14 cellular contexts compared by ENCODE assay signal in genomic region chr20:41334452-41335421, GRCh38. TPM values are rescaled to one million over a fixed set of nuclear protein-coding genes. Genes with fewer than 3 reads are reported as not detected.
DNase-seq lines count a peak whose midpoint lies in the region; ATAC-seq and TF ChIP-seq lines count a peak whose summit lies in the region.
"Had no signal": no experiment of that assay in that cellular context is flagged by ENCODE, and none has a peak within 500 bp of the region (broad histone marks: within the 10 kb centered on the region; RNA-seq: fewer than 3 reads in every experiment).

No MANE protein-coding gene starts in this region.

- H3K4me1 ChIP-seq in IMR-90 (ENCODE audit: control insufficient read depth, insufficient read depth, low read length) (peaks cover 26% of the 10 kb centered on the region), esophagus squamous epithelium (peaks cover 0 to 33% (median 15%) of the 10 kb centered on the region in 3 donors), right lobe of liver (peaks cover 0 to 3% (median 1%) of the 10 kb centered on the region in 4 donors), stomach (peaks cover 3 to 25% (median 18%) of the 10 kb centered on the region in 4 donors)

- 0 out of 2 replicates have a peak overlapping the region, but pooled peaks have one; percentile 6 for H3K56ac ChIP-seq in IMR-90 (ENCODE audit: extremely low read depth, insufficient read depth, low read length)

- peak overlapping the region; percentile 88 for H3K18ac ChIP-seq in IMR-90 (ENCODE audit: low read depth, low read length)

- intact Hi-C loops in IMR-90 (cut with micrococcal nuclease) (no loop called here), esophagus squamous epithelium (cut with DNase I) (loop anchor here (10.0 kb wide), 1 partner anchor 200 kb away; the partner anchor contains the start of gene PLCG1), right lobe of liver (cut with DNase I) (loop anchor here (5.0 kb wide), 1 partner anchor 162 kb away; no protein-coding TSS in a partner anchor), stomach (cut with DNase I; ENCODE audit: low total_unique reads) (no loop called here)

- H2AK9ac ChIP-seq in IMR-90 (replicated peaks; ENCODE audit: low read depth, low read length, poor library complexity), result peak overlapping the region; percentile 93

- peak overlapping the region; percentile 59 for H2BK120ac ChIP-seq in IMR-90 (ENCODE audit: low read depth, low read length)

- H3K27ac ChIP-seq in IMR-90 (ENCODE audit: insufficient read depth, low read length), result peak overlapping the region; percentile 81
- H3K27ac ChIP-seq in esophagus squamous epithelium, result peak overlapping the region; percentile 53 to 80 (median 72)
- peak overlapping the region in 2 of 3 donors; percentile 29 to 72 for H3K27ac ChIP-seq in right lobe of liver
- peak overlapping the region; percentile 64 to 84 (median 71) for H3K27ac ChIP-seq in stomach
- H3K27ac ChIP-seq: C4-2B had no signal

- H4K91ac ChIP-seq in IMR-90 (ENCODE audit: insufficient read depth, low read depth, low read length), result peak overlapping the region; percentile 80

- H2AK5ac ChIP-seq in IMR-90 (ENCODE audit: low read depth, low read length), result peak overlapping the region; percentile 95

- H4K5ac ChIP-seq in IMR-90 (ENCODE audit: low read depth, low read length), result peak overlapping the region; percentile 92

- WGBS in IMR-90 (ENCODE audit: extremely low coverage in 2 of 2, insufficient read length in 1 of 2), 2 experiments, result 41% methylated on average over 6 of the region's 15 CpGs; no CpG with 5 or more reads in 1 of the 2 experiments
- WGBS in esophagus squamous epithelium, 2 donors, result 76 to 83% methylated on average over 9 to 10 of the region's 15 CpGs
- WGBS in right lobe of liver (ENCODE audit: insufficient coverage, low coverage, low lambda C conversion rate, missing lambda C conversion rate), result 73% methylated on average over 6 of the region's 15 CpGs
- WGBS in stomach, 5 donors, result 73 to 86% (median 79%) methylated on average over 15 of the region's 15 CpGs

- H4K20me1 ChIP-seq in IMR-90 (ENCODE audit: insufficient read depth, low read length), result no peaks in the 10 kb centered on the region

- no peak for TF ChIP-seq RAD21 in IMR-90 (IDR thresholded peaks at IDR 0.05; ENCODE audit: low read length)

- in situ Hi-C loops in IMR-90 (cut with MboI; ENCODE audit: low sequenced_read_pairs), result loop anchor here (5.0 kb wide), 1 partner anchor 102 kb away; no protein-coding TSS in a partner anchor

- TF ChIP-seq CTCF in IMR-90 (conservative IDR thresholded peaks at IDR 0.05; ENCODE audit: low read depth, low read length) (no peak), esophagus squamous epithelium (IDR thresholded peaks at IDR 0.05) (no peak), right lobe of liver (IDR thresholded peaks at IDR 0.05) (no peak), stomach (IDR thresholded peaks at IDR 0.05) (no peak)

- peak overlapping the region; percentile 92 for H2AFZ ChIP-seq in IMR-90 (replicated peaks; ENCODE audit: low read length, poor library complexity)

- TF ChIP-seq POLR2A in IMR-90 (IDR thresholded peaks at IDR 0.05; ENCODE audit: low read depth, low read length) (no peak), esophagus squamous epithelium (IDR thresholded peaks at IDR 0.05) (no peak), right lobe of liver (IDR thresholded peaks at IDR 0.05) (no peak), stomach (IDR thresholded peaks at IDR 0.05) (no peak)

- H2BK15ac ChIP-seq in IMR-90 (ENCODE audit: low read depth, low read length), result peak overlapping the region; percentile 82; the same call in 2 of the 3 replicates

- peak overlapping the region; percentile 27 for H3K4me2 ChIP-seq in IMR-90 (ENCODE audit: low read depth, low read length)

- H3K9ac ChIP-seq in IMR-90 (ENCODE audit: low read depth, low read length), result no peak overlapping the region; the same call in 1 of the 2 replicates

- H2BK20ac ChIP-seq in IMR-90 (ENCODE audit: low read depth, low read length), result peak overlapping the region; percentile 92

- CTCF ChIA-PET in IMR-90 (lab: Yijun Ruan, JAX), result interaction anchor here (2.4 kb wide), 1 partner anchor 162 kb away, joined by 8 read pairs; no protein-coding TSS in a partner anchor

- peak overlapping the region; percentile 53 to 78 for H4K8ac ChIP-seq in IMR-90 (ENCODE audit: low read depth in 2 of 2, low read length in 2 of 2)

- peaks cover 0 to 3% of the 10 kb centered on the region in 2 experiments; a peak in 1 of 4 replicates for H3K79me1 ChIP-seq in IMR-90 (ENCODE audit: low read depth in 1 of 2, low read length in 2 of 2)

- POLR2A ChIA-PET in IMR-90 (lab: Charles Lee; ENCODE audit: unreplicated experiment), result no interaction called here

- peak overlapping the region; percentile 84 for H3K23ac ChIP-seq in IMR-90 (ENCODE audit: low read depth, low read length)

- H3K9me3 ChIP-seq in IMR-90 (ENCODE audit: control insufficient read depth, insufficient read depth, low read length) (no peaks in the 10 kb centered on the region), esophagus squamous epithelium (no peaks in the 10 kb centered on the region), right lobe of liver (no peaks in the 10 kb centered on the region), stomach (no peaks in the 10 kb centered on the region)

- H3K14ac ChIP-seq in IMR-90 (replicated peaks; ENCODE audit: low read depth, low read length), result peak overlapping the region; percentile 79

- no TSS peak for BruUV-seq in IMR-90 (replicated peaks; lab: Mats Ljungman, UMichigan)

- DNase-seq in IMR-90 (peak; percentile 72), esophagus squamous epithelium (lab: John Stamatoyannopoulos, UW) (no peak), right lobe of liver (peak in 1 of 3 donors; percentile 30), stomach (no peak), occipital lobe (lab: John Stamatoyannopoulos, UW) (no peak), LoVo (ENCODE audit: low spot score) (no peak), AML-193 (lab: John Stamatoyannopoulos, UW) (no peak)
- DNase-seq: MV-4-11, NCI-H2107, NCI-H774 had no signal

- dilution Hi-C loops in IMR-90 (cut with HindIII; ENCODE audit: low sequenced_read_pairs, unreplicated experiment), result no loop called here

- H3K4me3 ChIP-seq in IMR-90 (ENCODE audit: insufficient read depth, low read depth, low read length) (no peak overlapping the region), esophagus squamous epithelium (no peak overlapping the region), right lobe of liver (no peak overlapping the region), stomach (no peak overlapping the region)

- ATAC-seq in IMR-90 (ENCODE audit: low read depth) (peak; percentile 55), right lobe of liver (peak in 3 of 4 donors; percentile 39 to 74 (median 58)), GM21390 (IDR thresholded peaks at IDR 0.05; ENCODE audit: unreplicated experiment) (no peak)

- H3K4ac ChIP-seq in IMR-90 (ENCODE audit: low read depth, low read length), result peak overlapping the region; percentile 87

- H3K9me1 ChIP-seq in IMR-90 (ENCODE audit: insufficient read depth, low read length), result peaks cover 14% of the 10 kb centered on the region

- peak overlapping the region; percentile 77 for H2BK5ac ChIP-seq in IMR-90 (ENCODE audit: low read depth, low read length, poor library complexity, severe bottlenecking)

- TF ChIP-seq EP300 in stomach (IDR thresholded peaks at IDR 0.05), result no peak

- H3K36me3 ChIP-seq in IMR-90 (ENCODE audit: control insufficient read depth, insufficient read depth, low read length) (no peaks in the 10 kb centered on the region), esophagus squamous epithelium (no peaks in the 10 kb centered on the region), right lobe of liver (no peaks in the 10 kb centered on the region), stomach (no peaks in the 10 kb centered on the region)

- no peaks in the 10 kb centered on the region for H3K27me3 ChIP-seq in IMR-90 (ENCODE audit: control insufficient read depth, insufficient read depth, low read length)
- H3K27me3 ChIP-seq in esophagus squamous epithelium, result no peaks in the 10 kb centered on the region
- no peaks in the 10 kb centered on the region for H3K27me3 ChIP-seq in right lobe of liver
- no peaks in the 10 kb centered on the region for H3K27me3 ChIP-seq in stomach

TF ChIP-seq in IMR-90, 13 proteins besides CTCF, POLR2A, EP300 and RAD21 (continues in another document):
- no peak for TF ChIP-seq USF2 (IDR thresholded peaks at IDR 0.05; ENCODE audit: low read depth, low read length)

RNA-seq across cellular contexts. Expression of gene LPIN3, which starts 5.9 kb away (rescaled TPM):
- 1.7 and 2.3 TPM in 2 replicates for total RNA-seq in IMR-90 (2012; rRNA removed)
- 6.1 and 8.3 TPM in 2 replicates for polyA plus RNA-seq in IMR-90 (2012; rRNA removed)
- polyA plus RNA-seq in IMR-90 (2012; cell fraction: cytosol; rRNA removed), result 1.7 and 3.0 TPM in 2 replicates
- polyA plus RNA-seq in IMR-90 (2012; cell fraction: nucleus; rRNA removed; ENCODE audit: low replicate concordance), result 52.7 and 87.4 TPM in 2 replicates
- 10 to 100 TPM; 15.4 to 38.6 (median 32.9) TPM for total RNA-seq in esophagus squamous epithelium
- total RNA-seq in right lobe of liver, result 10 to 100 TPM in 5 of 6 experiments, 1 to 10 TPM in 1; 8.4 to 44.7 (median 23.4) TPM
- total RNA-seq in stomach, result 100 to 1,000 TPM in 2 of 5 donors, 10 to 100 TPM in 2, 1 to 10 TPM in 1; 8.6 to 289 (median 44.6) TPM
- polyA plus RNA-seq in stomach, result 10 to 100 TPM in 1 of 3 donors, 1 to 10 TPM in 2; 5.7 to 28.8 (median 9.2) TPM
- total RNA-seq in occipital lobe, result 0.16 TPM

RNA-seq across cellular contexts. Expression of gene ZHX3, which starts 17.2 kb away (rescaled TPM):
- total RNA-seq in IMR-90 (2012; rRNA removed) (28.0 and 28.3 TPM in 2 replicates), esophagus squamous epithelium (10 to 100 TPM; 13.6 to 30.3 (median 15.5) TPM), right lobe of liver (10 to 100 TPM; 17.6 to 47.4 (median 26.2) TPM), stomach (10 to 100 TPM; 15.1 to 59.3 (median 31.5) TPM), occipital lobe (18.9 TPM)
- polyA plus RNA-seq in IMR-90 (2012; rRNA removed) (22.0 and 25.0 TPM in 2 replicates), stomach (1 to 10 TPM; 6.6 to 8.6 (median 7.7) TPM)
- polyA plus RNA-seq in IMR-90 (2012; cell fraction: cytosol; rRNA removed), result 11.2 and 16.4 TPM in 2 replicates
- polyA plus RNA-seq in IMR-90 (2012; cell fraction: nucleus; rRNA removed; ENCODE audit: low replicate concordance), result 13.8 and 21.1 TPM in 2 replicates

RNA-seq across cellular contexts. Expression of gene EMILIN3, which starts 31.9 kb away (rescaled TPM):
- total RNA-seq in IMR-90 (2012; rRNA removed) (under 0.01 TPM in 2 replicates), esophagus squamous epithelium (under 1 TPM in 3 of 4 donors, not detected in 1; 0.13 to 0.76 (median 0.44) TPM), right lobe of liver (under 1 TPM in 3 of 6 experiments, not detected in 3; 0.07 to 0.09 (median 0.07) TPM), stomach (1 to 10 TPM; 1.4 to 4.0 (median 2.9) TPM), occipital lobe (3.1 TPM)
- polyA plus RNA-seq in IMR-90 (2012; rRNA removed) (0.07 and 0.16 TPM in 2 replicates), stomach (under 1 TPM in 2 of 3 donors, not detected in 1; 0.37 to 0.90 TPM)
- polyA plus RNA-seq in IMR-90 (2012; cell fraction: cytosol; rRNA removed), result 0.04 and 0.15 TPM in 2 replicates
- polyA plus RNA-seq in IMR-90 (2012; cell fraction: nucleus; rRNA removed; ENCODE audit: low replicate concordance), result 0.02 and 0.10 TPM in 2 replicates
- total RNA-seq: bronchial epithelial cell; T-helper 2 cell treated with Interferon-gamma antibody and Interleukin-4, amounts not matched to agents 100 ng/mL and 5 ng/mL, for 36 hours had no signal

Comparison
In these comparisons a context has a peak if more than half of its experiments do, and no peak if none do; other contexts are left out.
1. intact Hi-C loops: an anchor here in esophagus squamous epithelium (10.0 kb wide) and right lobe of liver (5.0 kb wide); none called in IMR-90 and stomach.